Comparison of ENCODE assay signal across 8 cellular contexts in genomic region chr13:97367427-97367826, GRCh38.
A peak's percentile ranks its signal among the peaks of the same experiment; 100 is the strongest.
DNase-seq lines count a peak whose midpoint lies in the region; ATAC-seq and TF ChIP-seq lines count a peak whose summit lies in the region.

No MANE protein-coding gene starts in this region.

- H3K4me2 ChIP-seq in BLaER1 treated with 17β-estradiol and CSF1 and Interleukin-3, amounts not matched to agents 10 nM and 100 nM = peak overlapping the region; percentile 11 to 81 (median 58); a peak in 21 of 22 replicates

- peak overlapping the region in 3 of 11 experiments; percentile 17 to 59 (median 33); a peak in 2 of 22 replicates for H3K9ac ChIP-seq in BLaER1 treated with 17β-estradiol and CSF1 and Interleukin-3, amounts not matched to agents 10 nM and 100 nM

- WGBS in esophagus squamous epithelium, 2 donors = 27 to 30% methylated on average over 8 of the region's 8 CpGs

- peaks cover 22 to 39% (median 31%) of the 10 kb centered on the region in 10 experiments for H3K4me1 ChIP-seq in BLaER1 treated with 17β-estradiol and CSF1 and Interleukin-3, amounts not matched to agents 10 nM and 100 nM
- peaks cover 9 to 38% (median 11%) of the 10 kb centered on the region in 3 donors for H3K4me1 ChIP-seq in esophagus squamous epithelium

- H3K9me3 ChIP-seq in BLaER1 treated with 17β-estradiol and CSF1 and Interleukin-3, amounts not matched to agents 10 nM and 100 nM (replicated peaks in 1 of 11) = no peaks in the 10 kb centered on the region
- no peaks in the 10 kb centered on the region for H3K9me3 ChIP-seq in esophagus squamous epithelium

- H4K20me1 ChIP-seq in BLaER1 treated with 17β-estradiol and CSF1 and Interleukin-3, amounts not matched to agents 10 nM and 100 nM = no peaks in the 10 kb centered on the region

- intact Hi-C loops in esophagus squamous epithelium (cut with DNase I) = no loop called here

- H3K4me3 ChIP-seq in BLaER1 treated with 17β-estradiol and CSF1 and Interleukin-3, amounts not matched to agents 10 nM and 100 nM = no peak overlapping the region; a peak in 1 of 20 replicates
- H3K4me3 ChIP-seq in esophagus squamous epithelium = no peak overlapping the region

- peaks cover 0 to 36% (median 14%) of the 10 kb centered on the region in 11 experiments; a peak in 12 of 22 replicates for H3K36me3 ChIP-seq in BLaER1 treated with 17β-estradiol and CSF1 and Interleukin-3, amounts not matched to agents 10 nM and 100 nM
- H3K36me3 ChIP-seq in esophagus squamous epithelium = peaks cover 0 to 61% (median 4%) of the 10 kb centered on the region in 3 donors

- no peak for TF ChIP-seq POLR2A in esophagus squamous epithelium (IDR thresholded peaks at IDR 0.05)

- peak overlapping the region in 8 of 11 experiments; percentile 25 to 80 (median 48); a peak in 15 of 22 replicates for H3K27ac ChIP-seq in BLaER1 treated with 17β-estradiol and CSF1 and Interleukin-3, amounts not matched to agents 10 nM and 100 nM
- peak overlapping the region in 3 of 4 donors; percentile 74 to 76 (median 75) for H3K27ac ChIP-seq in esophagus squamous epithelium

- no peak for TF ChIP-seq CTCF in esophagus squamous epithelium (IDR thresholded peaks at IDR 0.05)
- TF ChIP-seq CTCF in omental fat pad (IDR thresholded peaks at IDR 0.05) = no peak

- no peaks in the 10 kb centered on the region for H3K27me3 ChIP-seq in BLaER1 treated with 17β-estradiol and CSF1 and Interleukin-3, amounts not matched to agents 10 nM and 100 nM
- H3K27me3 ChIP-seq in esophagus squamous epithelium = no peaks in the 10 kb centered on the region

- DNase-seq in HS-5 (ENCODE audit: low read depth) (peak; percentile 19), esophagus squamous epithelium (lab: John Stamatoyannopoulos, UW) (no peak), omental fat pad (ENCODE audit: low spot score) (no peak), HPDE6-E6E7 (ENCODE audit: extremely low spot score) (no peak)
- no peak for DNase-seq in stimulated activated naive CD4-positive, alpha-beta T cell (lab: John Stamatoyannopoulos, UW)

- ATAC-seq in omental fat pad (ENCODE audit: low FRiP score) (peak; percentile 66), HG02623 (IDR thresholded peaks at IDR 0.05; ENCODE audit: unreplicated experiment) (no peak), HG03469 (IDR thresholded peaks at IDR 0.05; ENCODE audit: unreplicated experiment) (no peak)
